Comparison of ENCODE assay signal across 27 cellular contexts in genomic region chr2:110121592-110121991, GRCh38. TPM values are rescaled to one million over a fixed set of nuclear protein-coding genes. Genes with fewer than 3 reads are reported as not detected.
DNase-seq lines count a peak whose midpoint lies in the region; ATAC-seq, FAIRE-seq and TF ChIP-seq lines count a peak whose summit lies in the region.
"Had no signal": no experiment of that assay in that cellular context is flagged by ENCODE, and none has a peak within 500 bp of the region (broad histone marks: within the 10 kb centered on the region; RNA-seq: fewer than 3 reads in every experiment).

No MANE protein-coding gene starts in this region.

- no peak overlapping the region for H3K4me2 ChIP-seq in Karpas-422 (ENCODE audit: low read depth, low read length, poor library complexity, severe bottlenecking)
- no peak overlapping the region for H3K4me2 ChIP-seq in mammary epithelial cell (ENCODE audit: insufficient read depth, low read depth, low read length)
- H3K4me2 ChIP-seq: BLaER1 had no signal

- H3K4me3 ChIP-seq in kidney (ENCODE audit: low read length in 2 of 2): no peak overlapping the region
- H3K4me3 ChIP-seq in Karpas-422 (ENCODE audit: low read length): no peak overlapping the region
- no peak overlapping the region for H3K4me3 ChIP-seq in mammary epithelial cell (replicated peaks in 1 of 3; ENCODE audit: insufficient read depth in 1 of 3, low read depth in 2 of 3, low read length in 3 of 3)
- H3K4me3 ChIP-seq: BLaER1, GM12878 had no signal

- TF ChIP-seq CTCF in WTC11 (IDR thresholded peaks at IDR 0.05) (no peak), kidney (IDR thresholded peaks at IDR 0.05; ENCODE audit: borderline replicate concordance, extremely low read depth, insufficient read depth) (no peak), mammary epithelial cell (conservative IDR thresholded peaks at IDR 0.05 in 1 of 2, IDR thresholded peaks at IDR 0.05 in 1 of 2; ENCODE audit: extremely low read depth in 1 of 2, insufficient read depth in 1 of 2, low read depth in 1 of 2, low read length in 2 of 2) (no peak)

- ATAC-seq in WTC11: no peak
- ATAC-seq: GM12878 had no signal

- H3K27me3 ChIP-seq in Karpas-422 (ENCODE audit: low read length) (no peaks in the 10 kb centered on the region), mammary epithelial cell (ENCODE audit: insufficient read depth, low read length) (no peaks in the 10 kb centered on the region)
- H3K27me3 ChIP-seq: BE2C, BLaER1 had no signal

- no peaks in the 10 kb centered on the region for H3K36me3 Mint-ChIP-seq in WTC11
- H3K36me3 Mint-ChIP-seq: CD14-positive monocyte; CD4-positive, alpha-beta memory T cell; CD4-positive, CD25-positive, alpha-beta regulatory T cell; CD8-positive, alpha-beta memory T cell had no signal

- DNase-seq in WTC11 (ENCODE audit: low spot score) (no peak), kidney (no peak), Karpas-422 (no peak), NCI-H2227 (lab: John Stamatoyannopoulos, UW; ENCODE audit: unreplicated experiment) (no peak), mammary epithelial cell (no peak), 8988T (no peak)
- DNase-seq: ACHN; BE2C; C1 segment of cervical spinal cord; CD4-positive, alpha-beta memory T cell; CD4-positive, CD25-positive, alpha-beta regulatory T cell; CD8-positive, alpha-beta memory T cell; COR-L47; DMS 273 treated with DMSO at 0.1 percent for 48 hours; DMS153; DMS53; DMS79; DND-41; EL; GDM1 had no signal

- no peak overlapping the region for H3K27ac Mint-ChIP-seq in WTC11
- H3K27ac Mint-ChIP-seq: CD4-positive, alpha-beta memory T cell; CD4-positive, CD25-positive, alpha-beta regulatory T cell; CD8-positive, alpha-beta memory T cell had no signal

- H2AFZ ChIP-seq in Karpas-422 (ENCODE audit: low read length) (no peak overlapping the region), mammary epithelial cell (ENCODE audit: low read depth, low read length) (no peak overlapping the region)

- peaks cover 2% of the 10 kb centered on the region; the same call in 1 of the 2 replicates for H3K4me1 Mint-ChIP-seq in WTC11
- H3K4me1 Mint-ChIP-seq: CD14-positive monocyte; CD4-positive, alpha-beta memory T cell; CD4-positive, CD25-positive, alpha-beta regulatory T cell; CD8-positive, alpha-beta memory T cell had no signal

- WGBS in mammary epithelial cell (ENCODE audit: low coverage, missing lambda C conversion rate): 98% methylated on average over 3 of the region's 3 CpGs

- in situ Hi-C loops in mammary epithelial cell (cut with MboI; ENCODE audit: low sequenced_read_pairs in 2 of 2): no loop called here

- CTCF ChIA-PET in WTC11 (lab: Charles Lee): no interaction called here
- CTCF ChIA-PET in mammary epithelial cell (lab: Charles Lee; ENCODE audit: low non-redundant PET): interaction anchor here (0.7 kb wide), 1 partner anchor 13 kb away, joined by 3 read pairs; no protein-coding TSS in a partner anchor

- FAIRE-seq in A204.1 (lab: Jason Lieb, UNC) (peak; percentile 61), TTC549 (lab: Jason Lieb, UNC) (peak; percentile 19), kidney (lab: Jason Lieb, UNC) (peak; percentile 45)
- FAIRE-seq: GM12878, GM12892, GM18507 had no signal

- BruUV-seq in mammary epithelial cell (replicated peaks; lab: Mats Ljungman, UMichigan): no TSS peak

- POLR2A ChIA-PET in WTC11 (lab: Charles Lee): no interaction called here

- H3K9me2 ChIP-seq in Karpas-422 (replicated peaks; ENCODE audit: insufficient read depth, low read length): no peaks in the 10 kb centered on the region

- no peaks in the 10 kb centered on the region for H3K4me1 ChIP-seq in kidney (ENCODE audit: control insufficient read depth in 1 of 2, insufficient read depth in 1 of 2, low read depth in 1 of 2, low read length in 2 of 2)
- no peaks in the 10 kb centered on the region for H3K4me1 ChIP-seq in Karpas-422 (ENCODE audit: low read length)
- peaks cover 20% of the 10 kb centered on the region for H3K4me1 ChIP-seq in mammary epithelial cell (ENCODE audit: insufficient read depth, low read length)
- H3K4me1 ChIP-seq: BE2C, BLaER1 had no signal

- H3K27ac ChIP-seq in kidney (ENCODE audit: low read depth in 2 of 2, low read length in 2 of 2): no peak overlapping the region
- H3K27ac ChIP-seq in Karpas-422 (ENCODE audit: low read length): no peak overlapping the region
- no peak overlapping the region for H3K27ac ChIP-seq in mammary epithelial cell (ENCODE audit: insufficient read depth, low read depth, low read length)
- H3K27ac ChIP-seq: BLaER1 had no signal

- H3K4me3 Mint-ChIP-seq in WTC11: no peak overlapping the region
- H3K4me3 Mint-ChIP-seq: CD14-positive monocyte; CD4-positive, alpha-beta memory T cell; CD4-positive, CD25-positive, alpha-beta regulatory T cell; CD8-positive, alpha-beta memory T cell had no signal

- H3K27me3 Mint-ChIP-seq in WTC11 (ENCODE audit: low read depth): peaks cover 23% of the 10 kb centered on the region

- dilution Hi-C loops in mammary epithelial cell (cut with HindIII; ENCODE audit: low sequenced_read_pairs): no loop called here

- peaks cover 0 to 6% of the 10 kb centered on the region in 2 donors for H3K36me3 ChIP-seq in kidney (ENCODE audit: control insufficient read depth in 1 of 2, insufficient read depth in 2 of 2, low read length in 2 of 2)
- no peaks in the 10 kb centered on the region for H3K36me3 ChIP-seq in Karpas-422 (ENCODE audit: insufficient read depth, low read length)
- no peaks in the 10 kb centered on the region for H3K36me3 ChIP-seq in mammary epithelial cell (ENCODE audit: insufficient read depth, low read length)
- H3K36me3 ChIP-seq: BE2C, BLaER1 had no signal

- no peak overlapping the region for H3K9ac ChIP-seq in kidney (ENCODE audit: low read length in 2 of 2)
- H3K9ac ChIP-seq in Karpas-422 (ENCODE audit: low read length): no peak overlapping the region
- no peak overlapping the region for H3K9ac ChIP-seq in mammary epithelial cell (ENCODE audit: insufficient read depth, low read length)
- H3K9ac ChIP-seq: BLaER1 had no signal

- no peaks in the 10 kb centered on the region for H4K20me1 ChIP-seq in Karpas-422 (ENCODE audit: insufficient read depth, low read depth, low read length)
- no peaks in the 10 kb centered on the region for H4K20me1 ChIP-seq in mammary epithelial cell (ENCODE audit: insufficient read depth, low read length)
- H4K20me1 ChIP-seq: BLaER1 had no signal

- intact Hi-C loops in kidney (cut with DNase I) (no loop called here), mammary epithelial cell (cut with micrococcal nuclease) (no loop called here)

- H3K79me2 ChIP-seq in Karpas-422 (ENCODE audit: low read length) (no peaks in the 10 kb centered on the region), mammary epithelial cell (ENCODE audit: insufficient read depth, low read length) (no peaks in the 10 kb centered on the region)

- no peaks in the 10 kb centered on the region for H3K9me3 ChIP-seq in kidney (ENCODE audit: control insufficient read depth in 1 of 2, low read length in 2 of 2)
- H3K9me3 ChIP-seq in Karpas-422 (ENCODE audit: low read length): no peaks in the 10 kb centered on the region
- no peaks in the 10 kb centered on the region for H3K9me3 ChIP-seq in mammary epithelial cell (replicated peaks; ENCODE audit: insufficient read depth, low read length)
- H3K9me3 ChIP-seq: BE2C, BLaER1 had no signal

- H3K9me3 Mint-ChIP-seq in WTC11: no peaks in the 10 kb centered on the region
- H3K9me3 Mint-ChIP-seq: CD4-positive, alpha-beta memory T cell had no signal

TF ChIP-seq in WTC11, 78 proteins besides CTCF, POLR2A, EP300 and RAD21 (continues in another document):
- TF ChIP-seq, protein P1, sequence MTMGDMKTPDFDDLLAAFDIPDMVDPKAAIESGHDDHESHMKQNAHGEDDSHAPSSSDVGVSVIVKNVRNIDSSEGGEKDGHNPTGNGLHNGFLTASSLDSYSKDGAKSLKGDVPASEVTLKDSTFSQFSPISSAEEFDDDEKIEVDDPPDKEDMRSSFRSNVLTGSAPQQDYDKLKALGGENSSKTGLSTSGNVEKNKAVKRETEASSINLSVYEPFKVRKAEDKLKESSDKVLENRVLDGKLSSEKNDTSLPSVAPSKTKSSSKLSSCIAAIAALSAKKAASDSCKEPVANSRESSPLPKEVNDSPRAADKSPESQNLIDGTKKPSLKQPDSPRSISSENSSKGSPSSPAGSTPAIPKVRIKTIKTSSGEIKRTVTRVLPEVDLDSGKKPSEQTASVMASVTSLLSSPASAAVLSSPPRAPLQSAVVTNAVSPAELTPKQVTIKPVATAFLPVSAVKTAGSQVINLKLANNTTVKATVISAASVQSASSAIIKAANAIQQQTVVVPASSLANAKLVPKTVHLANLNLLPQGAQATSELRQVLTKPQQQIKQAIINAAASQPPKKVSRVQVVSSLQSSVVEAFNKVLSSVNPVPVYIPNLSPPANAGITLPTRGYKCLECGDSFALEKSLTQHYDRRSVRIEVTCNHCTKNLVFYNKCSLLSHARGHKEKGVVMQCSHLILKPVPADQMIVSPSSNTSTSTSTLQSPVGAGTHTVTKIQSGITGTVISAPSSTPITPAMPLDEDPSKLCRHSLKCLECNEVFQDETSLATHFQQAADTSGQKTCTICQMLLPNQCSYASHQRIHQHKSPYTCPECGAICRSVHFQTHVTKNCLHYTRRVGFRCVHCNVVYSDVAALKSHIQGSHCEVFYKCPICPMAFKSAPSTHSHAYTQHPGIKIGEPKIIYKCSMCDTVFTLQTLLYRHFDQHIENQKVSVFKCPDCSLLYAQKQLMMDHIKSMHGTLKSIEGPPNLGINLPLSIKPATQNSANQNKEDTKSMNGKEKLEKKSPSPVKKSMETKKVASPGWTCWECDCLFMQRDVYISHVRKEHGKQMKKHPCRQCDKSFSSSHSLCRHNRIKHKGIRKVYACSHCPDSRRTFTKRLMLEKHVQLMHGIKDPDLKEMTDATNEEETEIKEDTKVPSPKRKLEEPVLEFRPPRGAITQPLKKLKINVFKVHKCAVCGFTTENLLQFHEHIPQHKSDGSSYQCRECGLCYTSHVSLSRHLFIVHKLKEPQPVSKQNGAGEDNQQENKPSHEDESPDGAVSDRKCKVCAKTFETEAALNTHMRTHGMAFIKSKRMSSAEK (CRISPR knock-in tag; IDR thresholded peaks at IDR 0.05; ENCODE audit: borderline replicate concordance): no peak
- TF ChIP-seq HMGA2 (CRISPR knock-in tag; IDR thresholded peaks at IDR 0.05) (peak; percentile 100), NR3C1 (CRISPR knock-in tag; conservative IDR thresholded peaks at IDR 0.05; ENCODE audit: low read depth) (no peak), NR1H2 (CRISPR knock-in tag; IDR thresholded peaks at IDR 0.05) (no peak), NFE2L1 (CRISPR knock-in tag; IDR thresholded peaks at IDR 0.05) (no peak), ESRRA (CRISPR knock-in tag; IDR thresholded peaks at IDR 0.05; ENCODE audit: borderline replicate concordance) (no peak), GABPB1 (CRISPR knock-in tag; IDR thresholded peaks at IDR 0.05) (no peak)

RNA-seq across cellular contexts. Expression of gene MALL, which starts 6.0 kb away (rescaled TPM):
- 3.8 to 5.5 TPM (median 5.0 TPM) in 3 replicates for total RNA-seq in WTC11 (2021)
- total RNA-seq in kidney: 26.2 TPM
- 9.7 TPM for polyA plus RNA-seq in kidney (ENCODE audit: insufficient read depth, low read depth, low replicate concordance)
- not detected in 2 replicates for total RNA-seq in Karpas-422 (2014; rRNA removed; shearing (Covaris generic); ENCODE audit: low replicate concordance)
- 10 to 100 TPM in 1 of 2 donors, 1 to 10 TPM in 1; 3.2 to 24.7 TPM for total RNA-seq in mammary epithelial cell
- 96.9 TPM for polyA plus RNA-seq in mammary epithelial cell
- 308 TPM for polyA minus RNA-seq in mammary epithelial cell
- total RNA-seq: CD4-positive, alpha-beta memory T cell had no signal
- polyA plus RNA-seq: CD4-positive, alpha-beta memory T cell; GM12878 had no signal
